ENCODE assay signal across 17 cellular contexts in genomic region chr14:65849558-65849957, GRCh38.
DNase-seq lines count a peak whose midpoint lies in the region; ATAC-seq and TF ChIP-seq lines count a peak whose summit lies in the region.
"Had no signal": no experiment of that assay in that cellular context is flagged by ENCODE, and none has a peak within 500 bp of the region (broad histone marks: within the 10 kb centered on the region; RNA-seq: fewer than 3 reads in every experiment).

No MANE protein-coding gene starts in this region.

- no peak for TF ChIP-seq POLR2A in gastroesophageal sphincter (IDR thresholded peaks at IDR 0.05)

- no peaks in the 10 kb centered on the region for H3K27me3 ChIP-seq in gastroesophageal sphincter
- H3K27me3 ChIP-seq: BE2C, cardiac muscle cell, left lung had no signal

- POLR2A ChIA-PET in activated CD8-positive, alpha-beta T cell treated with anti-CD3 and anti-CD28 coated beads for 36 hours (lab: Charles Lee) = interaction anchor here (1.8 kb wide), 1 partner anchor 20 kb away, joined by 3 read pairs; no protein-coding TSS in a partner anchor

- ATAC-seq in activated CD8-positive, alpha-beta T cell treated with anti-CD3 and anti-CD28 coated beads for 36 hours = no peak
- ATAC-seq in gastroesophageal sphincter (no peak), HG02763 (IDR thresholded peaks at IDR 0.05; ENCODE audit: unreplicated experiment) (no peak), GM21367 (IDR thresholded peaks at IDR 0.05; ENCODE audit: unreplicated experiment) (no peak)
- ATAC-seq: left lung had no signal

- no peaks in the 10 kb centered on the region for H3K27me3 Mint-ChIP-seq in activated naive CD4-positive, alpha-beta T cell treated with anti-CD3 and anti-CD28 coated beads, Interleukin-2, amount 10 ng/mL, durations not matched to agents 7 days and 5 days
- no peaks in the 10 kb centered on the region for H3K27me3 Mint-ChIP-seq in activated CD8-positive, alpha-beta T cell treated with anti-CD3 and anti-CD28 coated beads for 36 hours
- H3K27me3 Mint-ChIP-seq: activated CD4-positive, alpha-beta T cell treated with anti-CD3 and anti-CD28 coated beads for 36 hours had no signal

- H3K9me3 Mint-ChIP-seq in activated naive CD4-positive, alpha-beta T cell treated with anti-CD3 and anti-CD28 coated beads, Interleukin-2, amount 10 ng/mL, durations not matched to agents 7 days and 5 days = peaks cover 37% of the 10 kb centered on the region
- peaks cover 32% of the 10 kb centered on the region for H3K9me3 Mint-ChIP-seq in activated CD8-positive, alpha-beta T cell treated with anti-CD3 and anti-CD28 coated beads for 36 hours
- H3K9me3 Mint-ChIP-seq: HFFc6 had no signal

- no peak for TF ChIP-seq CTCF in activated CD8-positive, alpha-beta T cell treated with anti-CD3 and anti-CD28 coated beads for 36 hours (IDR thresholded peaks at IDR 0.05)
- TF ChIP-seq CTCF in retinal pigment epithelial cell (conservative IDR thresholded peaks at IDR 0.05; ENCODE audit: low read depth, low read length) (no peak), gastroesophageal sphincter (IDR thresholded peaks at IDR 0.05) (no peak)

- H3K27ac Mint-ChIP-seq in activated naive CD4-positive, alpha-beta T cell treated with anti-CD3 and anti-CD28 coated beads, Interleukin-2, amount 10 ng/mL, durations not matched to agents 7 days and 5 days = peak overlapping the region; percentile 95
- peak overlapping the region; percentile 80 for H3K27ac Mint-ChIP-seq in activated CD8-positive, alpha-beta T cell treated with anti-CD3 and anti-CD28 coated beads for 36 hours
- H3K27ac Mint-ChIP-seq: HFFc6, nephron progenitor cell had no signal

- no peak for TF ChIP-seq EP300 in gastroesophageal sphincter (IDR thresholded peaks at IDR 0.05)

- CTCF ChIA-PET in activated naive CD4-positive, alpha-beta T cell treated with anti-CD3 and anti-CD28 coated beads, Interleukin-2, amount 10 ng/mL, durations not matched to agents 7 days and 5 days (lab: Charles Lee) = interaction anchor here (0.6 to 3.4 kb wide), 3 partner anchors 10 to 110 kb away, joined by 3 to 21 read pairs (median 3); no protein-coding TSS in a partner anchor
- CTCF ChIA-PET in activated CD8-positive, alpha-beta T cell treated with anti-CD3 and anti-CD28 coated beads for 36 hours (lab: Charles Lee) = interaction anchor here (1.1 kb wide), 1 partner anchor 436 kb away, joined by 3 read pairs; no protein-coding TSS in a partner anchor

- H3K4me3 ChIP-seq in retinal pigment epithelial cell (ENCODE audit: low read length) = no peak overlapping the region
- H3K4me3 ChIP-seq in gastroesophageal sphincter = no peak overlapping the region
- H3K4me3 ChIP-seq: cardiac muscle cell, left lung had no signal

- no peaks in the 10 kb centered on the region for H3K4me1 ChIP-seq in gastroesophageal sphincter
- H3K4me1 ChIP-seq: BE2C, left lung had no signal

- H3K27ac ChIP-seq in gastroesophageal sphincter = no peak overlapping the region
- H3K27ac ChIP-seq: cardiac muscle cell, left lung had no signal

- no peak overlapping the region for H3K4me3 Mint-ChIP-seq in activated naive CD4-positive, alpha-beta T cell treated with anti-CD3 and anti-CD28 coated beads, Interleukin-2, amount 10 ng/mL, durations not matched to agents 7 days and 5 days
- H3K4me3 Mint-ChIP-seq in activated CD8-positive, alpha-beta T cell treated with anti-CD3 and anti-CD28 coated beads for 36 hours = no peak overlapping the region
- H3K4me3 Mint-ChIP-seq: activated CD4-positive, alpha-beta T cell treated with anti-CD3 and anti-CD28 coated beads for 36 hours; HFFc6; nephron progenitor cell had no signal

- H3K36me3 Mint-ChIP-seq in activated naive CD4-positive, alpha-beta T cell treated with anti-CD3 and anti-CD28 coated beads, Interleukin-2, amount 10 ng/mL, durations not matched to agents 7 days and 5 days = peaks cover 51% of the 10 kb centered on the region
- H3K36me3 Mint-ChIP-seq in activated CD8-positive, alpha-beta T cell treated with anti-CD3 and anti-CD28 coated beads for 36 hours (ENCODE audit: low read depth) = peaks cover 12% of the 10 kb centered on the region

- intact Hi-C loops in activated CD8-positive, alpha-beta T cell treated with anti-CD3 and anti-CD28 coated beads for 36 hours (cut with micrococcal nuclease) = loop anchor here (5.0 kb wide), 1 partner anchor 103 kb away; no protein-coding TSS in a partner anchor

- H3K36me3 ChIP-seq in gastroesophageal sphincter = no peaks in the 10 kb centered on the region
- H3K36me3 ChIP-seq: BE2C, cardiac muscle cell, left lung had no signal

- peaks cover 76% of the 10 kb centered on the region for H3K4me1 Mint-ChIP-seq in activated naive CD4-positive, alpha-beta T cell treated with anti-CD3 and anti-CD28 coated beads, Interleukin-2, amount 10 ng/mL, durations not matched to agents 7 days and 5 days
- H3K4me1 Mint-ChIP-seq in activated CD8-positive, alpha-beta T cell treated with anti-CD3 and anti-CD28 coated beads for 36 hours (ENCODE audit: low read depth) = peaks cover 47% of the 10 kb centered on the region

- H3K9me3 ChIP-seq in gastroesophageal sphincter = no peaks in the 10 kb centered on the region
- H3K9me3 ChIP-seq: BE2C, left lung had no signal

- no peak for DNase-seq in activated naive CD4-positive, alpha-beta T cell treated with anti-CD3 and anti-CD28 coated beads, Interleukin-2, amount 10 ng/mL, durations not matched to agents 7 days and 5 days
- no peak for DNase-seq in activated naive CD4-positive, alpha-beta T cell (lab: John Stamatoyannopoulos, UW)
- DNase-seq in NCI-H2171 (lab: John Stamatoyannopoulos, UW) (peak; percentile 74), retinal pigment epithelial cell (ENCODE audit: low read depth) (peak; percentile 74)
- no peak for DNase-seq in activated CD8-positive, alpha-beta T cell treated with anti-CD3 and anti-CD28 coated beads for 36 hours
- DNase-seq: activated CD4-positive, alpha-beta T cell treated with anti-CD3 and anti-CD28 coated beads for 36 hours; activated effector memory CD4-positive, alpha-beta T cell treated with anti-CD3 and anti-CD28 coated beads, Interleukin-2, amount 50 U/mL, for 16 hours; BE2C; HFFc6; left lung; NCI-H226; nephron progenitor cell; Right ventricle myocardium superior had no signal

- WGBS in gastroesophageal sphincter (ENCODE audit: low coverage in 1 of 2), 2 donors = 43 to 80% methylated on average over 1 of the region's 2 CpGs

Comparison
In these comparisons a context has a peak if more than half of its experiments do, and no peak if none do; other contexts are left out.
1. DNase-seq: peak in NCI-H2171 (single experiment) and retinal pigment epithelial cell (single experiment); none in activated naive CD4-positive, alpha-beta T cell treated with anti-CD3 and anti-CD28 coated beads, Interleukin-2, amount 10 ng/mL, durations not matched to agents 7 days and 5 days (single experiment), activated naive CD4-positive, alpha-beta T cell (0 of 4) and activated CD8-positive, alpha-beta T cell treated with anti-CD3 and anti-CD28 coated beads for 36 hours (single experiment).